30 cellular contexts compared by ENCODE assay signal in genomic region chr1:234941711-234942320, GRCh38.
DNase-seq lines count a peak whose midpoint lies in the region; ATAC-seq, FAIRE-seq and TF ChIP-seq lines count a peak whose summit lies in the region.
"Had no signal": no experiment of that assay in that cellular context is flagged by ENCODE, and none has a peak within 500 bp of the region (broad histone marks: within the 10 kb centered on the region; RNA-seq: fewer than 3 reads in every experiment).

No MANE protein-coding gene starts in this region.

- no peak overlapping the region for H3K4me3 Mint-ChIP-seq in activated T-helper 1 cell treated with anti-CD3 and anti-CD28 coated beads, Interleukin-12 subunit alpha, Interleukin-12 subunit beta, Interleukin-2, Interleukin-4 antibody, amounts not matched to agents 30 ng/mL and 10 ng/mL and 1 ng/mL, durations not matched to agents 14 hours and 24 hours and 36 hours
- H3K4me3 Mint-ChIP-seq in chondrocyte (ENCODE audit: unreplicated experiment) = no peak overlapping the region
- H3K4me3 Mint-ChIP-seq: CD8-positive, alpha-beta T cell; nephron progenitor cell; stimulated activated naive B cell treated with anti-CD40 and anti-IgM and Interleukin-4, amounts not matched to agents 10 μg/mL and 1 μg/mL and 100 μg/mL, for 72 hours had no signal

- H3K27ac Mint-ChIP-seq in activated T-helper 1 cell treated with anti-CD3 and anti-CD28 coated beads, Interleukin-12 subunit alpha, Interleukin-12 subunit beta, Interleukin-2, Interleukin-4 antibody, amounts not matched to agents 30 ng/mL and 10 ng/mL and 1 ng/mL, durations not matched to agents 14 hours and 24 hours and 36 hours = no peak overlapping the region
- no peak overlapping the region for H3K27ac Mint-ChIP-seq in chondrocyte (ENCODE audit: unreplicated experiment)
- H3K27ac Mint-ChIP-seq: CD8-positive, alpha-beta T cell; nephron progenitor cell; stimulated activated naive B cell treated with anti-CD40 and anti-IgM and Interleukin-4, amounts not matched to agents 10 μg/mL and 1 μg/mL and 100 μg/mL, for 72 hours had no signal

- POLR2A ChIA-PET in IMR-90 (lab: Charles Lee; ENCODE audit: unreplicated experiment) (no interaction called here), H1 (lab: Charles Lee; ENCODE audit: partially characterized antibody) (interaction anchor here (0.8 kb wide), 1 partner anchor 32 kb away, joined by 3 read pairs; no protein-coding TSS in a partner anchor)

- no peak for TF ChIP-seq CTCF in IMR-90 (conservative IDR thresholded peaks at IDR 0.05; ENCODE audit: low read depth, low read length)
- no peak for TF ChIP-seq CTCF in H1 (IDR thresholded peaks at IDR 0.05; ENCODE audit: control extremely low read depth in 1 of 3, insufficient read depth in 1 of 3, low read depth in 1 of 3, low read length in 3 of 3)
- TF ChIP-seq CTCF in chondrocyte (IDR thresholded peaks at IDR 0.05) = no peak

- CTCF ChIA-PET in IMR-90 (lab: Yijun Ruan, JAX) = interaction anchor here (0.6 to 1.2 kb wide), 4 partner anchors 9 to 442 kb away, joined by 3 read pairs; no protein-coding TSS in a partner anchor
- CTCF ChIA-PET in H1 (lab: Charles Lee; ENCODE audit: partially characterized antibody) = interaction anchor here (0.6 kb wide), 1 partner anchor 192 kb away, joined by 3 read pairs; no protein-coding TSS in a partner anchor

- H3K23me2 ChIP-seq in H1 (ENCODE audit: low read depth, low read length) = no peaks in the 10 kb centered on the region

- TF ChIP-seq POLR2A in IMR-90 (IDR thresholded peaks at IDR 0.05; ENCODE audit: low read depth, low read length) (no peak), H1 (IDR thresholded peaks at IDR 0.05; ENCODE audit: control extremely low read depth in 1 of 2, low read depth in 2 of 2, low read length in 2 of 2) (no peak)

- no peak for TF ChIP-seq EP300 in H1 (IDR thresholded peaks at IDR 0.05; ENCODE audit: borderline replicate concordance in 1 of 2, low read depth in 2 of 2, low read length in 2 of 2)

- H3K27ac ChIP-seq in IMR-90 (ENCODE audit: insufficient read depth, low read length) (no peak overlapping the region), H1 (ENCODE audit: low read depth, low read length) (no peak overlapping the region)
- H3K27ac ChIP-seq: esophagus muscularis mucosa, heart right ventricle, HL-60, parathyroid adenoma had no signal

- no peak overlapping the region for H2BK15ac ChIP-seq in IMR-90 (ENCODE audit: low read depth, low read length)
- H2BK15ac ChIP-seq in H1 (ENCODE audit: low read length) = 0 out of 2 replicates have a peak overlapping the region, but pooled peaks have one; percentile 62

- peaks cover 12% of the 10 kb centered on the region for H3K36me3 Mint-ChIP-seq in activated T-helper 1 cell treated with anti-CD3 and anti-CD28 coated beads, Interleukin-12 subunit alpha, Interleukin-12 subunit beta, Interleukin-2, Interleukin-4 antibody, amounts not matched to agents 30 ng/mL and 10 ng/mL and 1 ng/mL, durations not matched to agents 14 hours and 24 hours and 36 hours (ENCODE audit: low read depth)
- no peaks in the 10 kb centered on the region for H3K36me3 Mint-ChIP-seq in chondrocyte (ENCODE audit: low read depth)
- H3K36me3 Mint-ChIP-seq: CD8-positive, alpha-beta T cell had no signal

- H4K5ac ChIP-seq in IMR-90 (ENCODE audit: low read depth, low read length) (no peak overlapping the region), H1 (ENCODE audit: insufficient read length, low read depth, low read length) (no peak overlapping the region)

- H3K79me2 ChIP-seq in H1 (ENCODE audit: control insufficient read depth in 1 of 2, insufficient read depth in 2 of 2, low read length in 2 of 2) = no peaks in the 10 kb centered on the region
- H3K79me2 ChIP-seq: parathyroid adenoma had no signal

- H3K27me3 Mint-ChIP-seq in activated T-helper 1 cell treated with anti-CD3 and anti-CD28 coated beads, Interleukin-12 subunit alpha, Interleukin-12 subunit beta, Interleukin-2, Interleukin-4 antibody, amounts not matched to agents 30 ng/mL and 10 ng/mL and 1 ng/mL, durations not matched to agents 14 hours and 24 hours and 36 hours (ENCODE audit: insufficient read depth) = no peaks in the 10 kb centered on the region
- no peaks in the 10 kb centered on the region for H3K27me3 Mint-ChIP-seq in chondrocyte (ENCODE audit: low read depth)
- H3K27me3 Mint-ChIP-seq: stimulated activated naive B cell treated with anti-CD40 and anti-IgM and Interleukin-4, amounts not matched to agents 10 μg/mL and 1 μg/mL and 100 μg/mL, for 72 hours had no signal

- H3K9ac ChIP-seq in IMR-90 (ENCODE audit: low read depth, low read length) = no peak overlapping the region
- no peak overlapping the region for H3K9ac ChIP-seq in H1 (replicated peaks in 1 of 4; ENCODE audit: extremely low read depth in 1 of 4, low read depth in 3 of 4, low read length in 3 of 4)
- H3K9ac ChIP-seq: parathyroid adenoma had no signal

- no peak overlapping the region for H2BK120ac ChIP-seq in IMR-90 (ENCODE audit: low read depth, low read length)
- H2BK120ac ChIP-seq in H1 (replicated peaks; ENCODE audit: low read depth, low read length) = no peak overlapping the region

- H2BK12ac ChIP-seq in H1 (ENCODE audit: low read depth, low read length) = 0 out of 2 replicates have a peak overlapping the region, but pooled peaks have one; percentile 31

- FAIRE-seq in H1 (lab: Jason Lieb, UNC) = no peak
- FAIRE-seq: urothelium cell line had no signal

- H2BK5ac ChIP-seq in IMR-90 (ENCODE audit: low read depth, low read length, poor library complexity, severe bottlenecking) = no peak overlapping the region
- no peak overlapping the region for H2BK5ac ChIP-seq in H1 (ENCODE audit: low read depth, low read length)

- H2BK20ac ChIP-seq in IMR-90 (ENCODE audit: low read depth, low read length) = no peak overlapping the region
- H2BK20ac ChIP-seq in H1 (ENCODE audit: low read length) = no peak overlapping the region

- H3K4me1 ChIP-seq in IMR-90 (ENCODE audit: control insufficient read depth, insufficient read depth, low read length) (peaks cover 2% of the 10 kb centered on the region; the same call in 1 of the 2 replicates), H1 (replicated peaks in 1 of 4; ENCODE audit: control insufficient read depth in 3 of 4, insufficient read depth in 4 of 4, low read length in 3 of 4) (peaks cover 0 to 4% (median 0%) of the 10 kb centered on the region in 4 experiments; a peak in 2 of 7 replicates)
- H3K4me1 ChIP-seq: parathyroid adenoma had no signal

- no peak overlapping the region for H4K8ac ChIP-seq in IMR-90 (ENCODE audit: low read depth in 2 of 2, low read length in 2 of 2)
- H4K8ac ChIP-seq in H1 (ENCODE audit: extremely low read depth, insufficient read depth, low read length) = no peak overlapping the region

- H3K4me2 ChIP-seq in IMR-90 (ENCODE audit: low read depth, low read length) = no peak overlapping the region
- no peak overlapping the region for H3K4me2 ChIP-seq in H1 (ENCODE audit: insufficient read depth in 1 of 2, low read depth in 2 of 2, low read length in 2 of 2)

- TF ChIP-seq RAD21 in IMR-90 (IDR thresholded peaks at IDR 0.05; ENCODE audit: low read length) = no peak
- TF ChIP-seq RAD21 in H1 (IDR thresholded peaks at IDR 0.05 in 1 of 2, conservative IDR thresholded peaks at IDR 0.05 in 1 of 2; ENCODE audit: low read depth in 2 of 2, low read length in 2 of 2) = no peak

- dilution Hi-C loops in IMR-90 (cut with HindIII; ENCODE audit: low sequenced_read_pairs, unreplicated experiment) = no loop called here

- H4K20me1 ChIP-seq in IMR-90 (ENCODE audit: insufficient read depth, low read length) (no peaks in the 10 kb centered on the region), H1 (replicated peaks in 1 of 2; ENCODE audit: control insufficient read depth in 1 of 2, insufficient read depth in 2 of 2, low read length in 2 of 2) (no peaks in the 10 kb centered on the region)

- H3K4me3 ChIP-seq in IMR-90 (ENCODE audit: insufficient read depth, low read depth, low read length) = no peak overlapping the region
- H3K4me3 ChIP-seq in H1 (ENCODE audit: extremely low read depth in 1 of 4, insufficient read depth in 2 of 4, low read depth in 3 of 4, low read length in 4 of 4) = no peak overlapping the region
- H3K4me3 ChIP-seq: esophagus muscularis mucosa, heart right ventricle, lung, mucosa of descending colon had no signal

- in situ Hi-C loops in IMR-90 (cut with MboI; ENCODE audit: low sequenced_read_pairs) = no loop called here

- no peaks in the 10 kb centered on the region for H3K36me3 ChIP-seq in IMR-90 (ENCODE audit: control insufficient read depth, insufficient read depth, low read length)
- no peaks in the 10 kb centered on the region for H3K36me3 ChIP-seq in H1 (ENCODE audit: control insufficient read depth in 2 of 4, insufficient read depth in 4 of 4, low read length in 3 of 4)
- H3K36me3 ChIP-seq: esophagus muscularis mucosa, heart right ventricle had no signal

- H3K79me1 ChIP-seq in IMR-90 (ENCODE audit: low read depth in 1 of 2, low read length in 2 of 2) (no peaks in the 10 kb centered on the region), H1 (ENCODE audit: low read depth, low read length) (no peaks in the 10 kb centered on the region)

- intact Hi-C loops in IMR-90 (cut with micrococcal nuclease) = no loop called here
- intact Hi-C loops in activated T-helper 1 cell treated with anti-CD3 and anti-CD28 coated beads, Interleukin-12 subunit alpha, Interleukin-12 subunit beta, Interleukin-2, Interleukin-4 antibody, amounts not matched to agents 30 ng/mL and 10 ng/mL and 1 ng/mL, durations not matched to agents 14 hours and 24 hours and 36 hours (cut with micrococcal nuclease) = no loop called here

- peaks cover 17% of the 10 kb centered on the region for H3K9me3 Mint-ChIP-seq in activated T-helper 1 cell treated with anti-CD3 and anti-CD28 coated beads, Interleukin-12 subunit alpha, Interleukin-12 subunit beta, Interleukin-2, Interleukin-4 antibody, amounts not matched to agents 30 ng/mL and 10 ng/mL and 1 ng/mL, durations not matched to agents 14 hours and 24 hours and 36 hours
- no peaks in the 10 kb centered on the region for H3K9me3 Mint-ChIP-seq in chondrocyte (ENCODE audit: low read depth)
- H3K9me3 Mint-ChIP-seq: CD8-positive, alpha-beta T cell had no signal

- no peak overlapping the region for H3K18ac ChIP-seq in IMR-90 (ENCODE audit: low read depth, low read length)
- no peak overlapping the region for H3K18ac ChIP-seq in H1 (ENCODE audit: extremely low read depth, low read length)

- WGBS in IMR-90 (ENCODE audit: extremely low coverage in 2 of 2, insufficient read length in 1 of 2), 2 experiments = no CpG with 5 or more reads among the region's 4 CpGs
- WGBS in H1 (ENCODE audit: extremely low coverage in 1 of 2, insufficient coverage in 1 of 2, insufficient read length in 1 of 2, insufficient replicate concordance in 2 of 2, low coverage in 1 of 2, low lambda C conversion rate in 2 of 2, missing lambda C conversion rate in 1 of 2), 2 experiments = 91% methylated on average over 4 of the region's 4 CpGs; no CpG with 5 or more reads in 1 of the 2 experiments

- BruUV-seq in IMR-90 (replicated peaks; lab: Mats Ljungman, UMichigan) = no TSS peak

- H3K56ac ChIP-seq in IMR-90 (ENCODE audit: extremely low read depth, insufficient read depth, low read length) (no peak overlapping the region), H1 (replicated peaks; ENCODE audit: insufficient read length, low read depth, low read length) (no peak overlapping the region)

- H4K91ac ChIP-seq in IMR-90 (ENCODE audit: insufficient read depth, low read depth, low read length) (no peak overlapping the region), H1 (replicated peaks; ENCODE audit: insufficient read length, low read length) (no peak overlapping the region)

- no peak overlapping the region for H2AFZ ChIP-seq in IMR-90 (replicated peaks; ENCODE audit: low read length, poor library complexity)
- no peak overlapping the region for H2AFZ ChIP-seq in H1 (ENCODE audit: low read length)
- H2AFZ ChIP-seq: parathyroid adenoma had no signal

- no peak overlapping the region for H3K23ac ChIP-seq in IMR-90 (ENCODE audit: low read depth, low read length)
- H3K23ac ChIP-seq in H1 (ENCODE audit: insufficient read length) = no peak overlapping the region

- H2AK5ac ChIP-seq in IMR-90 (ENCODE audit: low read depth, low read length) (no peak overlapping the region), H1 (ENCODE audit: low read depth, low read length) (no peak overlapping the region)

- no peak overlapping the region for H3K14ac ChIP-seq in IMR-90 (replicated peaks; ENCODE audit: low read depth, low read length)
- H3K14ac ChIP-seq in H1 (ENCODE audit: insufficient read length) = no peak overlapping the region

- no peaks in the 10 kb centered on the region for H3K9me1 ChIP-seq in IMR-90 (ENCODE audit: insufficient read depth, low read length)

- H2AK9ac ChIP-seq in IMR-90 (replicated peaks; ENCODE audit: low read depth, low read length, poor library complexity) = no peak overlapping the region

- H3K27me3 ChIP-seq in IMR-90 (ENCODE audit: control insufficient read depth, insufficient read depth, low read length) = no peaks in the 10 kb centered on the region
- no peaks in the 10 kb centered on the region for H3K27me3 ChIP-seq in H1 (replicated peaks in 1 of 4; ENCODE audit: control insufficient read depth in 3 of 4, extremely low read depth in 1 of 4, insufficient read depth in 3 of 4, low read length in 3 of 4)
- H3K27me3 ChIP-seq: esophagus muscularis mucosa, heart right ventricle had no signal

- no peaks in the 10 kb centered on the region for H3K9me3 ChIP-seq in IMR-90 (ENCODE audit: control insufficient read depth, insufficient read depth, low read length)
- H3K9me3 ChIP-seq in H1 (ENCODE audit: insufficient read depth in 2 of 2, low read depth in 1 of 2, low read length in 1 of 2) = no peaks in the 10 kb centered on the region
- H3K9me3 ChIP-seq: esophagus muscularis mucosa, heart right ventricle, mucosa of descending colon had no signal

- peaks cover 29% of the 10 kb centered on the region for H3K4me1 Mint-ChIP-seq in activated T-helper 1 cell treated with anti-CD3 and anti-CD28 coated beads, Interleukin-12 subunit alpha, Interleukin-12 subunit beta, Interleukin-2, Interleukin-4 antibody, amounts not matched to agents 30 ng/mL and 10 ng/mL and 1 ng/mL, durations not matched to agents 14 hours and 24 hours and 36 hours (ENCODE audit: low read depth)
- peaks cover 9% of the 10 kb centered on the region for H3K4me1 Mint-ChIP-seq in chondrocyte (ENCODE audit: low read depth)
- H3K4me1 Mint-ChIP-seq: nephron progenitor cell had no signal

- peak; percentile 9 for DNase-seq in activated CD4-positive, CD25-positive, alpha-beta regulatory T cell treated with anti-CD3 and anti-CD28 coated beads, Interleukin-2, amount 50 U/mL, for 72 hours
- no peak for DNase-seq in activated CD4-positive, CD25-positive, alpha-beta regulatory T cell (lab: John Stamatoyannopoulos, UW)
- DNase-seq in IMR-90 (peak; percentile 44), H1 (ENCODE audit: low read depth in 1 of 2, low spot score in 2 of 2) (no peak), cerebellar nuclear complex (lab: John Stamatoyannopoulos, UW) (no peak), chondrocyte (ENCODE audit: low spot score) (no peak)
- no peak for DNase-seq in stimulated activated naive CD8-positive, alpha-beta T cell treated with anti-CD3 and anti-CD28 coated beads, Interleukin-15, Interleukin-2, amounts not matched to agents 100 U/mL and 50 U/mL, for 24 hours
- DNase-seq in activated T-helper 1 cell treated with anti-CD3 and anti-CD28 coated beads, Interleukin-12 subunit alpha, Interleukin-12 subunit beta, Interleukin-2, Interleukin-4 antibody, amounts not matched to agents 30 ng/mL and 10 ng/mL and 1 ng/mL, durations not matched to agents 14 hours and 24 hours and 36 hours (ENCODE audit: low spot score) = no peak
- DNase-seq: activated CD4-positive, alpha-beta T cell treated with anti-CD3 and anti-CD28 coated beads, Interleukin-2, amount 50 U/mL, for 4 hours; activated naive CD4-positive, alpha-beta T cell; DMS 273 treated with DMSO at 0.1 percent for 48 hours; foreskin melanocyte; heart right ventricle; kidney glomerular epithelial cell; mucosa of descending colon; NCI-H187 treated with DMSO at 0.1 percent for 48 hours; NCI-H2171 treated with DMSO at 0.1 percent for 48 hours; NCI-H524 treated with DMSO at 0.1 percent for 48 hours; nephron progenitor cell; PC-3; Right ventricle myocardium superior; stimulated activated CD4-positive, alpha-beta T cell treated with anti-CD3 and anti-CD28 coated beads, Interleukin-2, amount 100 ng/mL, for 48 hours; stimulated activated naive B cell treated with anti-CD40 and anti-IgM and Interleukin-4, amounts not matched to agents 10 μg/mL and 1 μg/mL and 100 μg/mL, for 72 hours; T-helper 9 cell had no signal

- H3K4ac ChIP-seq in IMR-90 (ENCODE audit: low read depth, low read length) = peak overlapping the region; percentile 41; the same call in 1 of the 2 replicates
- no peak overlapping the region for H3K4ac ChIP-seq in H1 (replicated peaks; ENCODE audit: insufficient read length, low read depth, low read length)

- ATAC-seq in IMR-90 (ENCODE audit: low read depth) = no peak; the same call in 1 of the 2 replicates
- peak; percentile 38 for ATAC-seq in stimulated activated naive CD8-positive, alpha-beta T cell treated with anti-CD3 and anti-CD28 coated beads, Interleukin-15, Interleukin-2, amounts not matched to agents 100 U/mL and 50 U/mL, for 24 hours
- ATAC-seq: CD8-positive, alpha-beta T cell; heart right ventricle; mucosa of descending colon; PC-3; stimulated activated naive B cell treated with anti-CD40 and anti-IgM and Interleukin-4, amounts not matched to agents 10 μg/mL and 1 μg/mL and 100 μg/mL, for 72 hours had no signal

Comparison
In these comparisons a context has a peak if more than half of its experiments do, and no peak if none do; other contexts are left out.
1. DNase-seq: peak in activated CD4-positive, CD25-positive, alpha-beta regulatory T cell treated with anti-CD3 and anti-CD28 coated beads, Interleukin-2, amount 50 U/mL, for 72 hours (single experiment) and IMR-90 (single experiment); none in activated CD4-positive, CD25-positive, alpha-beta regulatory T cell (0 of 4), H1 (0 of 2), stimulated activated naive CD8-positive, alpha-beta T cell treated with anti-CD3 and anti-CD28 coated beads, Interleukin-15, Interleukin-2, amounts not matched to agents 100 U/mL and 50 U/mL, for 24 hours (single experiment), cerebellar nuclear complex (0 of 2), activated T-helper 1 cell treated with anti-CD3 and anti-CD28 coated beads, Interleukin-12 subunit alpha, Interleukin-12 subunit beta, Interleukin-2, Interleukin-4 antibody, amounts not matched to agents 30 ng/mL and 10 ng/mL and 1 ng/mL, durations not matched to agents 14 hours and 24 hours and 36 hours (single experiment) and chondrocyte (single experiment).